ENCODE assay signal across 8 cellular contexts in genomic region chr22:31630331-31631329, GRCh38. TPM values are rescaled to one million over a fixed set of nuclear protein-coding genes. Genes with fewer than 3 reads are reported as not detected.
DNase-seq lines count a peak whose midpoint lies in the region; ATAC-seq, FAIRE-seq and TF ChIP-seq lines count a peak whose summit lies in the region.

No MANE protein-coding gene starts in this region.

- H2AFZ ChIP-seq in K562 (ENCODE audit: low read depth, low read length), result peak overlapping the region; percentile 52

- peaks cover 77% of the 10 kb centered on the region for H3K79me2 ChIP-seq in K562 (ENCODE audit: control insufficient read depth, insufficient read depth, low read length)

- H3K4me1 ChIP-seq in HAP-1 (peaks cover 6% of the 10 kb centered on the region; the same call in 1 of the 2 replicates), K562 (replicated peaks in 1 of 2; ENCODE audit: control insufficient read depth in 2 of 2, insufficient read depth in 2 of 2, low read length in 2 of 2) (peaks cover 41 to 53% of the 10 kb centered on the region in 2 experiments), iPS-15b (ENCODE audit: control insufficient read depth, insufficient read depth, low read length) (peaks cover 15% of the 10 kb centered on the region)

- no peak for TF ChIP-seq RAD21 in K562 (CRISPR knock-in tag; conservative IDR thresholded peaks at IDR 0.05 in 1 of 2, IDR thresholded peaks at IDR 0.05 in 1 of 2)

- POLR2A ChIA-PET in K562 (lab: Yijun Ruan, JAX), result interaction anchor here (0.6 to 1.7 kb wide), 13 partner anchors 8 to 278 kb away, joined by 3 to 14 read pairs (median 4); partner anchors contain the start of gene PISD

- intact Hi-C loops in K562 (cut with micrococcal nuclease), result loop anchor here (2.0 kb wide), 1 partner anchor 140 kb away; no protein-coding TSS in a partner anchor

- peak; percentile 74 for TF ChIP-seq POLR2A in K562 (conservative IDR thresholded peaks at IDR 0.05)

- H3K9ac ChIP-seq in K562 (ENCODE audit: insufficient read depth in 1 of 2, low read depth in 2 of 2, low read length in 2 of 2) (peak overlapping the region; percentile 89 to 94), iPS-15b (ENCODE audit: low read depth, low read length) (peak overlapping the region; percentile 65)

- TSS peak; percentile 54 for BruUV-seq in K562 (replicated peaks; lab: Mats Ljungman, UMichigan)

- ATAC-seq in K562, result peak; percentile 79
- ATAC-seq in HG03025 (IDR thresholded peaks at IDR 0.05; ENCODE audit: low FRiP score, unreplicated experiment), result no peak

- WGBS in K562 (ENCODE audit: insufficient coverage, low coverage, missing lambda C conversion rate), result under 1% methylated on average over 33 of the region's 65 CpGs

- 0 out of 6 replicates have a peak, but pooled peaks of 1 of the 3 experiments have one; percentile 8 for TF ChIP-seq CTCF in K562 (IDR thresholded peaks at IDR 0.05 in 2 of 3, conservative IDR thresholded peaks at IDR 0.05 in 1 of 3; ENCODE audit: insufficient read depth in 2 of 3, low read depth in 1 of 3, low read length in 3 of 3)

- peak; percentile 73 for FAIRE-seq in K562 (lab: Jason Lieb, UNC)

- peak overlapping the region; percentile 84 for H3K4me2 ChIP-seq in K562 (ENCODE audit: insufficient read depth, low read length)

- no peaks in the 10 kb centered on the region for H4K20me1 ChIP-seq in K562 (replicated peaks; ENCODE audit: control insufficient read depth, insufficient read depth, low read length)

- H3K36me3 ChIP-seq in HAP-1 (replicated peaks) (no peaks in the 10 kb centered on the region; the same call in 1 of the 2 replicates), K562 (ENCODE audit: control insufficient read depth, insufficient read depth, low read length) (peaks cover 27% of the 10 kb centered on the region; the same call in 2 of the 3 replicates), iPS-15b (ENCODE audit: control insufficient read depth, insufficient read depth, low read length) (peaks cover 7% of the 10 kb centered on the region)

- H3K4me3 ChIP-seq in HAP-1 (peak overlapping the region; percentile 87), K562 (peak overlapping the region; percentile 82), iPS-15b (ENCODE audit: low read depth, low read length) (peak overlapping the region; percentile 72), skeletal muscle cell (ENCODE audit: low read depth, low read length) (peak overlapping the region; percentile 74)

- no peaks in the 10 kb centered on the region for H3K27me3 ChIP-seq in HAP-1 (ENCODE audit: low read depth)
- H3K27me3 ChIP-seq in K562 (ENCODE audit: control insufficient read depth in 2 of 2, insufficient read depth in 2 of 2, low read length in 2 of 2), result no peaks in the 10 kb centered on the region
- no peaks in the 10 kb centered on the region for H3K27me3 ChIP-seq in iPS-15b (ENCODE audit: control insufficient read depth, insufficient read depth, low read length)

- in situ Hi-C loops in HAP-1 (cut with MboI; ENCODE audit: low sequenced_read_pairs) (no loop called here), K562 (cut with MboI) (loop anchor here (5.0 kb wide), 1 partner anchor 68 kb away; no protein-coding TSS in a partner anchor)

- H3K27ac ChIP-seq in K562 (ENCODE audit: extremely low read depth, low read depth, low read length), result peak overlapping the region; percentile 87

- TF ChIP-seq EP300 in K562 (IDR thresholded peaks at IDR 0.05; ENCODE audit: low read length), result no peak

- CTCF ChIA-PET in K562 (lab: Yijun Ruan, JAX; ENCODE audit: low intra/inter-chr PET ratio), result no interaction called here

- no peaks in the 10 kb centered on the region for H3K9me3 ChIP-seq in HAP-1
- H3K9me3 ChIP-seq in K562 (replicated peaks; ENCODE audit: control insufficient read depth, insufficient read depth, low read depth, low read length), result no peaks in the 10 kb centered on the region
- no peaks in the 10 kb centered on the region for H3K9me3 ChIP-seq in iPS-15b (ENCODE audit: control insufficient read depth, insufficient read depth, low read length)

- no peaks in the 10 kb centered on the region for H3K9me1 ChIP-seq in K562 (ENCODE audit: control insufficient read depth, insufficient read depth, low read length)

- peak; percentile 93 for DNase-seq in Daoy (ENCODE audit: low read depth)
- DNase-seq in HAP-1 (ENCODE audit: low spot score in 2 of 2), result peak; percentile 79 to 94
- peak; percentile 17 for DNase-seq in NCI-H128 (lab: John Stamatoyannopoulos, UW; ENCODE audit: unreplicated experiment)
- DNase-seq in UCSD-AML1 (lab: John Stamatoyannopoulos, UW; ENCODE audit: unreplicated experiment), result peak; percentile 92
- peak; percentile 88 to 90 (median 90) for DNase-seq in K562 (ENCODE audit: extremely low read depth in 1 of 4, low spot score in 3 of 4)
- peak; percentile 39 for DNase-seq in skeletal muscle cell (ENCODE audit: low read depth)

TF ChIP-seq in K562, 482 proteins besides CTCF, POLR2A, EP300 and RAD21 (continues in another document):
- TF ChIP-seq ETV5 (CRISPR knock-in tag; IDR thresholded peaks at IDR 0.05; ENCODE audit: low read depth) (0 out of 2 replicates have a peak, but pooled peaks have one; percentile 12), RFX5 (IDR thresholded peaks at IDR 0.05; ENCODE audit: low read depth, low read length) (no peak), FOXO4 (CRISPR knock-in tag; IDR thresholded peaks at IDR 0.05) (no peak), ZNF589 (CRISPR knock-in tag; IDR thresholded peaks at IDR 0.05; ENCODE audit: low read depth) (no peak), HINFP (tag; conservative IDR thresholded peaks at IDR 0.05; ENCODE audit: low read depth) (no peak), RBM25 (IDR thresholded peaks at IDR 0.05; ENCODE audit: low read depth, low read length, severe bottlenecking) (no peak), NFIX (CRISPR knock-in tag; IDR thresholded peaks at IDR 0.05; ENCODE audit: low read depth) (no peak), SPI1 (IDR thresholded peaks at IDR 0.05; ENCODE audit: borderline replicate concordance, low read depth, low read length) (peak; percentile 79), BMI1 (IDR thresholded peaks at IDR 0.05; ENCODE audit: low read length) (no peak), GABPB1 (CRISPR knock-in tag; IDR thresholded peaks at IDR 0.05) (peak; percentile 62; the same call in 1 of the 2 replicates), ZNF584 (CRISPR knock-in tag; IDR thresholded peaks at IDR 0.05; ENCODE audit: low read depth) (no peak), ZNF395 (CRISPR knock-in tag; IDR thresholded peaks at IDR 0.05) (no peak)

RNA-seq across cellular contexts. Expression of gene PISD, which starts 31.4 kb away (rescaled TPM):
- 40.3 and 63.6 TPM in 2 replicates for total RNA-seq in Daoy (2014; rRNA removed; shearing (Covaris generic))
- 37.5 and 84.0 TPM in 2 replicates for total RNA-seq in K562 (2011; cell fraction: chromatin; rRNA removed; ENCODE audit: low replicate concordance)
- total RNA-seq in K562 (2011; cell fraction: nucleolus; rRNA removed), result 62.2 and 72.4 TPM in 2 replicates
- total RNA-seq in K562 (2011; cell fraction: nucleoplasm; rRNA removed), result 47.8 and 52.1 TPM in 2 replicates
- total RNA-seq in K562 (2014; rRNA removed), result 33.3 and 47.1 TPM in 2 replicates
- total RNA-seq in K562 (2014; rRNA removed; fragmentation: Illumina TruSeq; extraction: Trizol), result 20.2 and 24.5 TPM in 2 replicates
- 27.4 and 28.1 TPM in 2 replicates for total RNA-seq in K562 (2015; rRNA removed; fragmentation: Illumina TruSeq; extraction: Trizol)
- 56.8 and 63.1 TPM in 2 replicates for total RNA-seq in K562 (2021)
- polyA plus RNA-seq in K562 (2011; rRNA removed), result 29.1 and 44.3 TPM in 2 replicates
- polyA plus RNA-seq in K562 (2011; cell fraction: cytosol; rRNA removed), result 48.2 and 59.1 TPM in 2 replicates
- polyA plus RNA-seq in K562 (2011; cell fraction: nucleus; rRNA removed), result 112 and 122 TPM in 2 replicates
- polyA plus RNA-seq in K562 (2012), result 31.9 and 36.1 TPM in 2 replicates
- polyA plus RNA-seq in K562 (2014; fragmentation: Illumina TruSeq; extraction: Trizol), result 42.6 and 48.5 TPM in 2 replicates
- 10 to 100 TPM; 44.4 to 65.9 TPM for polyA plus RNA-seq in K562 (2014; fragmentation: Nextera tagmentation; extraction: Ambion mirVana)
- polyA plus RNA-seq in K562 (2014; rRNA removed), result 36.6 and 44.9 TPM in 2 replicates
- 14.8 and 17.3 TPM in 2 replicates for polyA minus RNA-seq in K562 (2011; rRNA and poly(A)+ RNA removed)
- 17.0 and 18.8 TPM in 2 replicates for polyA minus RNA-seq in K562 (2011; cell fraction: cytosol; rRNA and poly(A)+ RNA removed)
- polyA minus RNA-seq in K562 (2011; cell fraction: nucleus; rRNA and poly(A)+ RNA removed), result 22.3 and 29.7 TPM in 2 replicates

Comparison
In these comparisons a context has a peak if more than half of its experiments do, and no peak if none do; other contexts are left out.
1. DNase-seq: peak in every context shown above with its lines; median percentile 93 in Daoy; 92 in UCSD-AML1; 90 in K562; 86 in HAP-1; 39 in skeletal muscle cell; 17 in NCI-H128.